Comparison of ENCODE assay signal across 19 cellular contexts in the genomic region with DNA sequence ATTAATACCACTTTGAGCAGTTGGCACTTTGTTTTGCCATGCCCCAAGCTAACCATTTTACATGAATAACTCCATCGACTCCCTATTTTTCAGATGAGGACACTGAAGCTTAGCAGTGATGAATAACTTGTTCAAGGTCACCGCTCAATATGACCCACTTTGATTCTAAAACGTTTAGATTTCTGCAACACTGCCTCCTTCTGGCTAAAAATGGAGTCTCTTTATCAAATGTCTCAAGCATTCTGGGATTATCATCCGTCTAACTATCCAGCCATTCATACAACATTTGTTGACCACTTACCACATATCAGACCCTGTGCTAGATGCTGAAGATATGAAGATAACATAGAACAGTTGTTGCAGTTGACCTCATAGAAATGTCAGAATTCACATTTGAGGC.
A peak's percentile ranks its signal among the peaks of the same experiment; 100 is the strongest.
DNase-seq lines count a peak whose midpoint lies in the region; ATAC-seq, FAIRE-seq and TF ChIP-seq lines count a peak whose summit lies in the region.
"Had no signal": no experiment of that assay in that cellular context is flagged by ENCODE, and none has a peak within 500 bp of the region (broad histone marks: within the 10 kb centered on the region; RNA-seq: fewer than 3 reads in every experiment).

No MANE protein-coding gene starts in this region.

- H3K9ac ChIP-seq in KMS-11 (no peak overlapping the region), GM12878 (ENCODE audit: control insufficient read depth, insufficient read depth, low read length) (no peak overlapping the region), mesendoderm (ENCODE audit: low read length) (no peak overlapping the region)

- TF ChIP-seq RAD21 in GM12878 (IDR thresholded peaks at IDR 0.05; ENCODE audit: insufficient read depth, low read depth, low read length), result no peak

- H3K18ac ChIP-seq in mesendoderm (ENCODE audit: low read length), result no peak overlapping the region

- no peak for TF ChIP-seq EP300 in GM12878 (IDR thresholded peaks at IDR 0.05; ENCODE audit: borderline replicate concordance in 1 of 2, control insufficient read depth in 1 of 2, low read depth in 2 of 2, low read length in 2 of 2)

- no peak overlapping the region for H3K4ac ChIP-seq in mesendoderm (ENCODE audit: low read depth, low read length)

- H4K5ac ChIP-seq in mesendoderm (ENCODE audit: low read length), result no peak overlapping the region

- H2AFZ ChIP-seq in KMS-11 (ENCODE audit: low read depth) (no peak overlapping the region), GM12878 (ENCODE audit: control insufficient read depth, low read depth, low read length) (no peak overlapping the region)

- no peaks in the 10 kb centered on the region for H3K79me2 ChIP-seq in KMS-11 (ENCODE audit: insufficient read depth, low read depth)
- no peaks in the 10 kb centered on the region for H3K79me2 ChIP-seq in GM12878 (ENCODE audit: control insufficient read depth, insufficient read depth, low read length)
- H3K79me2 ChIP-seq in mesendoderm (ENCODE audit: control insufficient read depth, insufficient read depth, low read length), result no peaks in the 10 kb centered on the region

- H3K27ac Mint-ChIP-seq in activated T-cell treated with anti-CD3 and anti-CD28 coated beads, Interleukin-2, amount 50 U/mL, for 72 hours, result no peak overlapping the region
- no peak overlapping the region for H3K27ac Mint-ChIP-seq in effector memory CD8-positive, alpha-beta T cell
- H3K27ac Mint-ChIP-seq: activated naive CD4-positive, alpha-beta T cell treated with anti-CD3 and anti-CD28 coated beads, Interleukin-2, amount 50 U/mL, for 24 hours; brain had no signal

- no peak for ATAC-seq in GM12878
- ATAC-seq in activated T-cell treated with anti-CD3 and anti-CD28 coated beads, Interleukin-2, amount 50 U/mL, for 72 hours (replicated peaks in 1 of 2), result no peak
- no peak for ATAC-seq in effector memory CD8-positive, alpha-beta T cell (replicated peaks)
- no peak for ATAC-seq in GM18867 (IDR thresholded peaks at IDR 0.05; ENCODE audit: unreplicated experiment)
- ATAC-seq: Panc1, right cardiac atrium had no signal

- H2BK15ac ChIP-seq in mesendoderm (replicated peaks; ENCODE audit: low read depth), result no peak overlapping the region

- RAD21 ChIA-PET in GM12878 (lab: Charles Lee; ENCODE audit: unreplicated experiment), result no interaction called here

- H2BK5ac ChIP-seq in mesendoderm (ENCODE audit: low read length), result no peak overlapping the region

- no peak overlapping the region for H2BK120ac ChIP-seq in mesendoderm (ENCODE audit: low read depth, low read length)

- SMC1A ChIA-PET in GM12878 (lab: Charles Lee; ENCODE audit: uncharacterized antibody, unreplicated experiment), result interaction anchor here (0.9 kb wide), 1 partner anchor 907 kb away, joined by 3 read pairs; no protein-coding TSS in a partner anchor

- no peaks in the 10 kb centered on the region for H3K79me1 ChIP-seq in mesendoderm (ENCODE audit: low read length)

- H3K36me3 Mint-ChIP-seq in activated T-cell treated with anti-CD3 and anti-CD28 coated beads, Interleukin-2, amount 50 U/mL, for 72 hours (ENCODE audit: insufficient read depth in 2 of 2), result no peaks in the 10 kb centered on the region
- H3K36me3 Mint-ChIP-seq in effector memory CD8-positive, alpha-beta T cell (ENCODE audit: insufficient read depth), result no peaks in the 10 kb centered on the region
- H3K36me3 Mint-ChIP-seq: activated naive CD4-positive, alpha-beta T cell treated with anti-CD3 and anti-CD28 coated beads, Interleukin-2, amount 50 U/mL, for 24 hours had no signal

- no peak overlapping the region for H3K56ac ChIP-seq in mesendoderm (ENCODE audit: low read length)

- H3K27me3 ChIP-seq in KMS-11 (ENCODE audit: insufficient read depth, low read depth) (no peaks in the 10 kb centered on the region), GM12878 (replicated peaks in 1 of 2; ENCODE audit: control insufficient read depth in 2 of 2, insufficient read depth in 2 of 2, low read length in 1 of 2) (no peaks in the 10 kb centered on the region), mesendoderm (ENCODE audit: insufficient read depth, low read length, poor library complexity) (no peaks in the 10 kb centered on the region)
- H3K27me3 ChIP-seq: neutrophil had no signal

- in situ Hi-C loops in GM12878 (cut with MboI), result no loop called here

- H3K23ac ChIP-seq in mesendoderm (ENCODE audit: low read length), result no peak overlapping the region

- TF ChIP-seq CTCF in D721Med (IDR thresholded peaks at IDR 0.05; ENCODE audit: insufficient read depth, missing control alignments) (no peak), KMS-11 (conservative IDR thresholded peaks at IDR 0.05; ENCODE audit: low read depth, low read length) (0 out of 2 replicates have a peak, but pooled peaks have one; percentile 46), GM12878 (IDR thresholded peaks at IDR 0.05 in 2 of 3, conservative IDR thresholded peaks at IDR 0.05 in 1 of 3; ENCODE audit: control insufficient read depth in 2 of 3, extremely low read depth in 1 of 3, insufficient read depth in 1 of 3, low read depth in 3 of 3, low read length in 3 of 3) (peak in 2 of 3 experiments; percentile 1 to 29; a peak in 1 of 6 replicates)

- H4K8ac ChIP-seq in mesendoderm (ENCODE audit: low read depth, low read length), result no peak overlapping the region

- no peak overlapping the region for H2AK5ac ChIP-seq in mesendoderm (ENCODE audit: low read length)

- H3K36me3 ChIP-seq in KMS-11 (ENCODE audit: insufficient read depth), result no peaks in the 10 kb centered on the region
- H3K36me3 ChIP-seq in GM12878 (ENCODE audit: control insufficient read depth in 2 of 2, insufficient read depth in 2 of 2, low read length in 1 of 2), result no peaks in the 10 kb centered on the region
- H3K36me3 ChIP-seq in mesendoderm (ENCODE audit: control insufficient read depth, insufficient read depth, low read length), result no peaks in the 10 kb centered on the region
- H3K36me3 ChIP-seq: neutrophil had no signal

- H3K27me3 Mint-ChIP-seq in activated T-cell treated with anti-CD3 and anti-CD28 coated beads, Interleukin-2, amount 50 U/mL, for 72 hours (ENCODE audit: low read depth), result no peaks in the 10 kb centered on the region
- H3K27me3 Mint-ChIP-seq in effector memory CD8-positive, alpha-beta T cell, result no peaks in the 10 kb centered on the region
- H3K27me3 Mint-ChIP-seq: activated naive CD4-positive, alpha-beta T cell treated with anti-CD3 and anti-CD28 coated beads, Interleukin-2, amount 50 U/mL, for 24 hours; brain had no signal

- FAIRE-seq in D721Med (lab: Jason Lieb, UNC) (peak; percentile 82), GM12878 (lab: Jason Lieb, UNC) (peak; percentile 27)
- FAIRE-seq: H54, TTC549 had no signal

- no peak overlapping the region for H3K27ac ChIP-seq in KMS-11
- H3K27ac ChIP-seq in GM12878 (ENCODE audit: control insufficient read depth, insufficient read depth), result no peak overlapping the region
- no peak overlapping the region for H3K27ac ChIP-seq in mesendoderm (ENCODE audit: low read depth, low read length)
- H3K27ac ChIP-seq: neutrophil had no signal

- no peaks in the 10 kb centered on the region for H3K9me3 ChIP-seq in GM12878 (replicated peaks; ENCODE audit: control insufficient read depth, insufficient read depth, low read length)
- H3K9me3 ChIP-seq: neutrophil had no signal

- H3K4me1 ChIP-seq in KMS-11 (ENCODE audit: low read depth, poor library complexity, severe bottlenecking) (no peaks in the 10 kb centered on the region), GM12878 (ENCODE audit: control insufficient read depth, insufficient read depth, low read length) (no peaks in the 10 kb centered on the region), mesendoderm (ENCODE audit: control insufficient read depth, low read depth, low read length) (no peaks in the 10 kb centered on the region)

- no peak for TF ChIP-seq POLR2A in GM12878 (IDR thresholded peaks at IDR 0.05; ENCODE audit: low read depth, low read length)

- H4K20me1 ChIP-seq in KMS-11 (ENCODE audit: insufficient read depth) (no peaks in the 10 kb centered on the region), GM12878 (ENCODE audit: control insufficient read depth, insufficient read depth) (no peaks in the 10 kb centered on the region)

- POLR2A ChIA-PET in GM12878 (lab: Charles Lee), result no interaction called here

- CTCF ChIA-PET in GM12878 (lab: Yijun Ruan, JAX), result interaction anchor here (1.6 to 2.0 kb wide), 2 partner anchors 10 to 11 kb away, joined by 4 to 6 read pairs; no protein-coding TSS in a partner anchor

- no peak for DNase-seq in D721Med (ENCODE audit: insufficient read length, low spot score)
- no peak for DNase-seq in GM12878 (ENCODE audit: low read depth, low spot score)
- DNase-seq in mesendoderm, result peak; percentile 23
- DNase-seq in NCI-H2171 treated with DMSO at 0.1 percent for 48 hours (lab: John Stamatoyannopoulos, UW), result no peak
- DNase-seq in activated T-cell treated with anti-CD3 and anti-CD28 coated beads, Interleukin-2, amount 50 U/mL, for 72 hours, result no peak
- no peak for DNase-seq in effector memory CD8-positive, alpha-beta T cell
- DNase-seq: activated T-cell treated with anti-CD3 and anti-CD28 coated beads, Interleukin-2, amount 50 U/mL, for 1 hour; kidney glomerular epithelial cell; NCI-H2081; NCI-H526; right cardiac atrium had no signal

- peaks cover 0 to 2% of the 10 kb centered on the region in 2 donors for H3K9me3 Mint-ChIP-seq in activated T-cell treated with anti-CD3 and anti-CD28 coated beads, Interleukin-2, amount 50 U/mL, for 72 hours
- H3K9me3 Mint-ChIP-seq in effector memory CD8-positive, alpha-beta T cell, result peaks cover 8% of the 10 kb centered on the region in 2 donors
- H3K9me3 Mint-ChIP-seq: activated naive CD4-positive, alpha-beta T cell treated with anti-CD3 and anti-CD28 coated beads, Interleukin-2, amount 50 U/mL, for 24 hours had no signal

- 25% methylated on average over 4 of the region's 4 CpGs for WGBS in GM12878 (ENCODE audit: insufficient coverage, insufficient replicate concordance, low lambda C conversion rate, missing lambda C conversion rate)
- WGBS in mesendoderm (ENCODE audit: extremely low coverage, insufficient coverage, low lambda C conversion rate), result no CpG with 5 or more reads among the region's 4 CpGs

- no TSS peak for BruUV-seq in GM12878 (replicated peaks; lab: Mats Ljungman, UMichigan)

- intact Hi-C loops in GM12878 (cut with micrococcal nuclease; ENCODE audit: unreplicated experiment), result no loop called here

- no peak overlapping the region for H3K4me3 Mint-ChIP-seq in activated T-cell treated with anti-CD3 and anti-CD28 coated beads, Interleukin-2, amount 50 U/mL, for 72 hours
- no peak overlapping the region for H3K4me3 Mint-ChIP-seq in effector memory CD8-positive, alpha-beta T cell
- H3K4me3 Mint-ChIP-seq: activated naive CD4-positive, alpha-beta T cell treated with anti-CD3 and anti-CD28 coated beads, Interleukin-2, amount 50 U/mL, for 24 hours; brain had no signal

- H3K4me2 ChIP-seq in KMS-11, result no peak overlapping the region
- no peak overlapping the region for H3K4me2 ChIP-seq in GM12878 (ENCODE audit: control insufficient read depth, insufficient read depth)
- H3K4me2 ChIP-seq in mesendoderm (ENCODE audit: low read length), result no peak overlapping the region

- H3K4me1 Mint-ChIP-seq in activated T-cell treated with anti-CD3 and anti-CD28 coated beads, Interleukin-2, amount 50 U/mL, for 72 hours (ENCODE audit: low read depth), result no peaks in the 10 kb centered on the region
- no peaks in the 10 kb centered on the region for H3K4me1 Mint-ChIP-seq in effector memory CD8-positive, alpha-beta T cell (ENCODE audit: low read depth in 2 of 2)
- H3K4me1 Mint-ChIP-seq: activated naive CD4-positive, alpha-beta T cell treated with anti-CD3 and anti-CD28 coated beads, Interleukin-2, amount 50 U/mL, for 24 hours had no signal

- H3K4me3 ChIP-seq in KMS-11 (IDR thresholded peaks at IDR 0.05; ENCODE audit: insufficient read depth, low read depth, low read length) (no peak overlapping the region), GM12878 (no peak overlapping the region), mesendoderm (ENCODE audit: low read length) (no peak overlapping the region)
